In genomic region chr1:226322986-226323385, GRCh38 we compare ENCODE assay signal across 14 cellular contexts. TPM values are rescaled to one million over a fixed set of nuclear protein-coding genes. Genes with fewer than 3 reads are reported as not detected.
A peak's percentile ranks its signal among the peaks of the same experiment; 100 is the strongest.
DNase-seq lines count a peak whose midpoint lies in the region; ATAC-seq and TF ChIP-seq lines count a peak whose summit lies in the region.
"Had no signal": no experiment of that assay in that cellular context is flagged by ENCODE, and none has a peak within 500 bp of the region (broad histone marks: within the 10 kb centered on the region; RNA-seq: fewer than 3 reads in every experiment).

No MANE protein-coding gene starts in this region.

- WGBS in trophoblast cell (ENCODE audit: extremely low coverage, insufficient coverage, insufficient read length): no CpG with 5 or more reads among the region's 3 CpGs

- peak overlapping the region; percentile 6 for H3K4ac ChIP-seq in trophoblast cell (ENCODE audit: low read depth, low read length)

- POLR2A ChIA-PET in PC-9 (lab: Charles Lee; ENCODE audit: unreplicated experiment): interaction anchor here (0.6 kb wide), 2 partner anchors 24 to 403 kb away, joined by 4 to 6 read pairs; no protein-coding TSS in a partner anchor

- intact Hi-C loops in PC-9 (cut with micrococcal nuclease; ENCODE audit: unreplicated experiment): no loop called here

- H4K8ac ChIP-seq in trophoblast cell (ENCODE audit: low read depth, low read length): peak overlapping the region; percentile 42

- no peaks in the 10 kb centered on the region for H4K20me1 ChIP-seq in PC-9 (ENCODE audit: insufficient read depth)

- peak overlapping the region; percentile 58 for H4K91ac ChIP-seq in trophoblast cell (ENCODE audit: low read depth, low read length)

- H3K9me3 ChIP-seq in PC-9 (ENCODE audit: insufficient read depth, low read depth) (no peaks in the 10 kb centered on the region), trophoblast cell (ENCODE audit: insufficient read depth, low read depth, low read length) (no peaks in the 10 kb centered on the region)
- H3K9me3 ChIP-seq: A549, BE2C had no signal

- no peak overlapping the region for H3K9ac ChIP-seq in trophoblast cell (ENCODE audit: low read length)

- H3K23ac ChIP-seq in trophoblast cell (ENCODE audit: low read length): no peak overlapping the region

- peaks cover 3% of the 10 kb centered on the region; the same call in 1 of the 2 replicates for H3F3A ChIP-seq in PC-9 (ENCODE audit: insufficient read depth, low read depth)

- no peak overlapping the region for H4K12ac ChIP-seq in trophoblast cell (ENCODE audit: low read depth, low read length)

- H2BK5ac ChIP-seq in trophoblast cell (ENCODE audit: low read depth, low read length, poor library complexity): peak overlapping the region; percentile 87

- H3K79me1 ChIP-seq in trophoblast cell (ENCODE audit: low read length): peaks cover 47% of the 10 kb centered on the region

- H2BK12ac ChIP-seq in trophoblast cell (ENCODE audit: low read length): peak overlapping the region; percentile 81

- H3K18ac ChIP-seq in trophoblast cell (ENCODE audit: low read length): peak overlapping the region; percentile 14

- H3K4me3 ChIP-seq in PC-9 (no peak overlapping the region), epithelial cell of esophagus (ENCODE audit: low read length) (no peak overlapping the region), trophoblast cell (ENCODE audit: low read depth, low read length) (no peak overlapping the region)
- H3K4me3 ChIP-seq: A549 had no signal

- no peaks in the 10 kb centered on the region for H3K36me3 ChIP-seq in PC-9 (ENCODE audit: low read depth)
- no peaks in the 10 kb centered on the region for H3K36me3 ChIP-seq in trophoblast cell (ENCODE audit: control insufficient read depth in 1 of 2, insufficient read depth in 2 of 2, low read length in 2 of 2)
- H3K36me3 ChIP-seq: BE2C had no signal

- H2BK120ac ChIP-seq in trophoblast cell (ENCODE audit: insufficient read depth, low read length, poor library complexity): peak overlapping the region; percentile 71

- H3K27me3 ChIP-seq in PC-9 (ENCODE audit: insufficient read depth, low read depth) (no peaks in the 10 kb centered on the region), trophoblast cell (ENCODE audit: insufficient read depth, low read length) (no peaks in the 10 kb centered on the region)
- H3K27me3 ChIP-seq: BE2C had no signal

- DNase-seq in ELF-1 (ENCODE audit: low read depth, low spot score) (peak; percentile 31), PC-9 (peak; percentile 48 to 73), epithelial cell of esophagus (ENCODE audit: low read depth) (peak; percentile 59), trophoblast cell (peak; percentile 90 to 96), NCI-H524 (lab: John Stamatoyannopoulos, UW) (no peak), SHP77 (lab: John Stamatoyannopoulos, UW) (no peak)
- DNase-seq: BE2C; CD4-positive, alpha-beta memory T cell; DMS153; IMR-90 had no signal

- H3K14ac ChIP-seq in trophoblast cell (ENCODE audit: low read length): peak overlapping the region; percentile 41

- CTCF ChIA-PET in PC-9 (lab: Charles Lee): interaction anchor here (0.5 to 1.1 kb wide), 5 partner anchors 9 to 97 kb away, joined by 3 to 5 read pairs (median 4); no protein-coding TSS in a partner anchor

- TF ChIP-seq CTCF in PC-9 (conservative IDR thresholded peaks at IDR 0.05) (no peak), epithelial cell of esophagus (IDR thresholded peaks at IDR 0.05; ENCODE audit: insufficient read depth, low read depth, low read length, missing control alignments) (no peak)

- H2AK5ac ChIP-seq in trophoblast cell (ENCODE audit: low read length): no peak overlapping the region

- no peaks in the 10 kb centered on the region for H3K79me2 ChIP-seq in PC-9 (ENCODE audit: low read depth)
- no peaks in the 10 kb centered on the region for H3K79me2 ChIP-seq in trophoblast cell (ENCODE audit: control insufficient read depth, insufficient read depth, low read length, poor library complexity)

- H3K4me2 ChIP-seq in PC-9 (peak overlapping the region; percentile 27; the same call in 1 of the 2 replicates), trophoblast cell (ENCODE audit: low read length) (peak overlapping the region; percentile 47)
- H3K4me2 ChIP-seq: A549 had no signal

- H3K9me2 ChIP-seq in PC-9 (ENCODE audit: insufficient read depth): no peaks in the 10 kb centered on the region

- H3K4me1 ChIP-seq in PC-9 (replicated peaks; ENCODE audit: insufficient read depth) (peaks cover 30% of the 10 kb centered on the region), trophoblast cell (ENCODE audit: control insufficient read depth in 1 of 2, insufficient read depth in 2 of 2, low read length in 2 of 2) (peaks cover 22 to 31% of the 10 kb centered on the region in 2 experiments)
- H3K4me1 ChIP-seq: BE2C had no signal

- H3K27ac ChIP-seq in PC-9 (no peak overlapping the region), trophoblast cell (ENCODE audit: low read depth, low read length) (peak overlapping the region; percentile 83)
- H3K27ac ChIP-seq: A549, C4-2B had no signal

- BruUV-seq in PC-9 (replicated peaks; lab: Mats Ljungman, UMichigan): no TSS peak

- H2AFZ ChIP-seq in PC-9: no peak overlapping the region
- peak overlapping the region; percentile 8 for H2AFZ ChIP-seq in trophoblast cell (ENCODE audit: insufficient read depth, low read length, poor library complexity)

- ATAC-seq in HG02840 (IDR thresholded peaks at IDR 0.05; ENCODE audit: low FRiP score, unreplicated experiment): no peak
- ATAC-seq: A549, HCT116 had no signal

RNA-seq across cellular contexts. Expression of gene LIN9, which starts 14.0 kb away (rescaled TPM):
- total RNA-seq in PC-9 (2021): 10.0 and 12.1 TPM in 2 replicates
- 11.3 and 11.4 TPM in 2 replicates for polyA plus RNA-seq in trophoblast cell (2013)

Comparison
In these comparisons a context has a peak if more than half of its experiments do, and no peak if none do; other contexts are left out.
1. DNase-seq: peak in ELF-1 (single experiment), PC-9 (2 of 2), epithelial cell of esophagus (single experiment) and trophoblast cell (2 of 2); none in NCI-H524 (0 of 2) and SHP77 (0 of 2).